In the genomic region with DNA sequence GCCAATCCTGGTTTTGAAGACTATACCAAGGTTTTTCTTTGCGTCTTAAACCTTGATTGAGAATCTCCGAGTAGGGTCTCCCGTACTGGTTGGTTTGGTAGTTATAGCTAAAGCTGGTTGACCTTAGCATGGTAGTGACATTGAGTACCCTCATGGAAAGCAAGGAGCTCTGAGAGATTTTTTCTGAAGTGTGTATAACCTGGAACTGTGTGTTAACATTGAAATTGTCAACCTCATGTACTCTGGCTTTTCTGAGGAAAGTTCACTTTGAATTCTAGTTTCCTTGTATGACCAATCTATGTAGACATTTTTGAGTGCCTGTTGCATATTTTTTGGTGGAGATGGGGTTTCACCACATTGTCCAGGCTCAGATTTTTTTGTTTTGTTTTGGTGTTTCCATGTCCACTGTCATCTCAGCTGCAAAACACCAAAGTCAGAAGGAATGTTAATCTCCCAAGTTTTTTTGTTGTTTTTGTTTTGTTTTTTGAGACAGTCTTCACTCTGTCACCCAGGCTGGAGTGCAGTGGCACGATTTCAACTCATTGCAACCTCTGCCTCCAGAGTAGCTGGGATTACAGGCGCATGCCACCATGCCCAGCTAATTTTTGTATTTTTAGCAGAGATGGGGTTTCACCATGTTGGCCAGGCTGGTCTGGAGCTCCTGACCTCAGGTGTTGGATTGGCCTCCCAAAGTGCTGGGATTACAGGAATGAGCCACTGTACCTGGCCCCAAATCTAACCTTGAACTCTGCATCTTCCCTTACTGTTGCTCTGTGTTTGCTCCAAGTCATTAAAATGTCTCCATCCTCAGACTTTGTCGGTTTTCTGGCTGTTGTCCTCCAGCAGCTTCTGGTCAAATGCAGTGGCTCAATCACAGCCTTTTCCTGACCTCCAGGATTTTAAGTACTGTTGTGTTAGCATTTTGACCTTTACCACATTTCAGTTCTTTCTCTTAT, we compare ENCODE assay signal across 9 cellular contexts. TPM values are rescaled to one million over a fixed set of nuclear protein-coding genes. Genes with fewer than 3 reads are reported as not detected.
DNase-seq lines count a peak whose midpoint lies in the region; ATAC-seq and TF ChIP-seq lines count a peak whose summit lies in the region.
"Had no signal": no experiment of that assay in that cellular context is flagged by ENCODE, and none has a peak within 500 bp of the region (broad histone marks: within the 10 kb centered on the region; RNA-seq: fewer than 3 reads in every experiment).

No MANE protein-coding gene starts in this region.

- peaks cover 60% of the 10 kb centered on the region for H3K36me3 Mint-ChIP-seq in activated naive CD8-positive, alpha-beta T cell treated with anti-CD3 and anti-CD28 coated beads, Interleukin-2, amount 50 U/mL, for 24 hours (ENCODE audit: low read depth)
- H3K36me3 Mint-ChIP-seq in neural progenitor cell, result peaks cover 36% of the 10 kb centered on the region

- H3F3A ChIP-seq in neural progenitor cell (ENCODE audit: low read depth), result peaks cover 59% of the 10 kb centered on the region

- WGBS in HUES64, result 95% methylated on average over 6 of the region's 6 CpGs

- H3K9me3 ChIP-seq in HUES64 (ENCODE audit: insufficient read depth, low read depth, low read length) (no peaks in the 10 kb centered on the region), neural progenitor cell (ENCODE audit: low read depth) (no peaks in the 10 kb centered on the region)

- H3K4me3 ChIP-seq in HUES64 (ENCODE audit: low read length) (no peak overlapping the region), neural progenitor cell (no peak overlapping the region)

- H3K9me3 Mint-ChIP-seq in activated naive CD8-positive, alpha-beta T cell treated with anti-CD3 and anti-CD28 coated beads, Interleukin-2, amount 50 U/mL, for 24 hours, result no peaks in the 10 kb centered on the region
- no peaks in the 10 kb centered on the region for H3K9me3 Mint-ChIP-seq in neural progenitor cell

- H3K4me1 Mint-ChIP-seq in activated naive CD8-positive, alpha-beta T cell treated with anti-CD3 and anti-CD28 coated beads, Interleukin-2, amount 50 U/mL, for 24 hours, result peaks cover 65% of the 10 kb centered on the region
- H3K4me1 Mint-ChIP-seq in neural progenitor cell, result peaks cover 20% of the 10 kb centered on the region

- no peak for TF ChIP-seq CTCF in neural progenitor cell (IDR thresholded peaks at IDR 0.05)

- H3K4me2 ChIP-seq in neural progenitor cell, result no peak overlapping the region

- H3K27ac ChIP-seq in HUES64 (ENCODE audit: low read depth, low read length) (peak overlapping the region; percentile 82), neural progenitor cell (peak overlapping the region; percentile 27)

- H3K9ac ChIP-seq in HUES64 (ENCODE audit: low read depth, low read length) (peak overlapping the region; percentile 3; the same call in 1 of the 2 replicates), neural progenitor cell (no peak overlapping the region)

- peak; percentile 58 for DNase-seq in ELR (ENCODE audit: low read depth)
- DNase-seq in activated naive CD8-positive, alpha-beta T cell treated with anti-CD3 and anti-CD28 coated beads, Interleukin-2, amount 50 U/mL, for 24 hours, result peak; percentile 27
- DNase-seq in neural progenitor cell (ENCODE audit: low spot score), result no peak
- no peak for DNase-seq in NCI-H2171 (lab: John Stamatoyannopoulos, UW)
- no peak for DNase-seq in globus pallidus (ENCODE audit: low spot score)
- DNase-seq: activated naive CD4-positive, alpha-beta T cell treated with Interleukin-2 at 50 U/mL for 16 hours; SHP77 treated with DMSO at 0.1 percent for 48 hours had no signal

- H3K27ac Mint-ChIP-seq in activated naive CD8-positive, alpha-beta T cell treated with anti-CD3 and anti-CD28 coated beads, Interleukin-2, amount 50 U/mL, for 24 hours, result peak overlapping the region; percentile 96
- no peak overlapping the region for H3K27ac Mint-ChIP-seq in neural progenitor cell

- H3K79me2 ChIP-seq in neural progenitor cell (ENCODE audit: low read depth), result peaks cover 38% of the 10 kb centered on the region

- no peaks in the 10 kb centered on the region for H3K27me3 Mint-ChIP-seq in activated naive CD8-positive, alpha-beta T cell treated with anti-CD3 and anti-CD28 coated beads, Interleukin-2, amount 50 U/mL, for 24 hours
- peaks cover 5% of the 10 kb centered on the region for H3K27me3 Mint-ChIP-seq in neural progenitor cell (ENCODE audit: insufficient read depth, low read depth)

- H3K27me3 ChIP-seq in HUES64 (ENCODE audit: insufficient read depth, low read length) (no peaks in the 10 kb centered on the region), neural progenitor cell (no peaks in the 10 kb centered on the region)

- H3K4me3 Mint-ChIP-seq in activated naive CD8-positive, alpha-beta T cell treated with anti-CD3 and anti-CD28 coated beads, Interleukin-2, amount 50 U/mL, for 24 hours, result peak overlapping the region; percentile 93
- H3K4me3 Mint-ChIP-seq in neural progenitor cell, result no peak overlapping the region

- H3K4me1 ChIP-seq in HUES64 (ENCODE audit: insufficient read depth, low read length), result peaks cover 11% of the 10 kb centered on the region
- H3K4me1 ChIP-seq in neural progenitor cell, result peaks cover 13% of the 10 kb centered on the region

- H3K36me3 ChIP-seq in HUES64 (ENCODE audit: insufficient read depth, low read length) (peaks cover 51% of the 10 kb centered on the region), neural progenitor cell (peaks cover 13% of the 10 kb centered on the region)

- H2AFZ ChIP-seq in neural progenitor cell (replicated peaks), result no peak overlapping the region

- no peak for ATAC-seq in activated naive CD8-positive, alpha-beta T cell treated with anti-CD3 and anti-CD28 coated beads, Interleukin-2, amount 50 U/mL, for 24 hours
- ATAC-seq in HG03354 (IDR thresholded peaks at IDR 0.05; ENCODE audit: poor library complexity, severe bottlenecking, unreplicated experiment), result no peak

- H4K20me1 ChIP-seq in neural progenitor cell (ENCODE audit: low read depth), result peaks cover 40% of the 10 kb centered on the region

RNA-seq across cellular contexts. Expression of gene RPS12, which starts 4.3 kb away (rescaled TPM):
- 2,254 TPM for polyA plus RNA-seq in HUES64 (2013, experiment 1 of 2)
- polyA plus RNA-seq in HUES64 (2013, experiment 2 of 2), result 2,391 TPM
- 1,494 and 2,045 TPM in 2 replicates for total RNA-seq in neural progenitor cell (ENCODE audit: low replicate concordance)

RNA-seq across cellular contexts. Expression of gene SLC18B1, which starts 20.2 kb away (rescaled TPM):
- polyA plus RNA-seq in HUES64 (2013, experiment 1 of 2), result 13.4 TPM
- 14.7 TPM for polyA plus RNA-seq in HUES64 (2013, experiment 2 of 2)
- 4.2 and 5.1 TPM in 2 replicates for total RNA-seq in neural progenitor cell (ENCODE audit: low replicate concordance)

Comparison
In these comparisons a context has a peak if more than half of its experiments do, and no peak if none do; other contexts are left out.
1. DNase-seq: peak in ELR (single experiment) and activated naive CD8-positive, alpha-beta T cell treated with anti-CD3 and anti-CD28 coated beads, Interleukin-2, amount 50 U/mL, for 24 hours (single experiment); none in neural progenitor cell (single experiment), NCI-H2171 (single experiment) and globus pallidus (single experiment).